In the genomic region with DNA sequence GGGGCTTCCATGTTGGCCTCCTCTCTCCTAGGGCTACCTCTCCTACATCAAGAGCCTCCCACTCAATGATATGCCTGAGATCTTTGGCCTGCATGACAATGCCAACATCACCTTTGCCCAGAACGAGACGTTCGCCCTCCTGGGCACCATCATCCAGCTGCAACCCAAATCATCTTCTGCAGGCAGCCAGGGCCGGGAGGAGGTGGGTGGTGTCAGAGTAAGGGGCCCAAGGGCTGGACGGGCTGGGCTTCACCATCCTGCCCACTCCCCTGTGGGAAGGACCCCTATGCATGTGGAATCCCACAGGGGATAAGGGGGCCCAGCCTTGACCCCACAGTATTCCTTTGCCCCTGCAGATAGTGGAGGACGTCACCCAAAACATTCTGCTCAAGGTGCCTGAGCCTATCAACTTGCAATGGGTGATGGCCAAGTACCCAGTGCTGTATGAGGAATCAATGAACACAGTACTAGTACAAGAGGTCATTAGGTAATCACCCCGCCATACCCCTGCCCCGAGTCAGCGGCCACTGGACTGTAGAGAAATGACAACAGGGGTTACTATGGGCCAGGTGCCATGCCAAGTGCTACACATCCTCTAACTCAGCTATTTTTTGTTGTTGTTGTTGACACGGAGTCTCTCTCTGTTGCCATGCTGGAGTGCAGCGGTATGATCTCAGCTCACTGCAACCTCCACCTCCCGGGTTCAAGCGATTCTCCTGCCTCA, we compare ENCODE assay signal across 15 cellular contexts. TPM values are rescaled to one million over a fixed set of nuclear protein-coding genes. Genes with fewer than 3 reads are reported as not detected.
"Had no signal": no experiment of that assay in that cellular context is flagged by ENCODE, and none has a peak within 500 bp of the region (broad histone marks: within the 10 kb centered on the region; RNA-seq: fewer than 3 reads in every experiment).

No MANE protein-coding gene starts in this region.

- H3K27me3 ChIP-seq: gastrocnemius medialis, heart left ventricle had no signal

- DNase-seq: activated CD4-positive, alpha-beta memory T cell treated with anti-CD3 and anti-CD28 coated beads, Interleukin-2, amount 10 ng/mL, durations not matched to agents 7 days and 5 days; activated CD4-positive, alpha-beta T cell treated with anti-CD3 and anti-CD28 coated beads for 4 hours; activated naive CD8-positive, alpha-beta T cell treated with anti-CD3 and anti-CD28 coated beads for 36 hours; activated T-cell treated with anti-CD3 and anti-CD28 coated beads, Interleukin-2, amount 50 U/mL, for 72 hours; anterior cingulate cortex; gastrocnemius medialis; occipital lobe; stimulated activated CD4-positive, alpha-beta T cell treated with anti-CD3 and anti-CD28 coated beads, Interleukin-2, amount 100 ng/mL, for 24 hours had no signal

- H3K4me3 ChIP-seq: gastrocnemius medialis, heart left ventricle, prostate gland, thoracic aorta had no signal

- ATAC-seq: activated T-cell treated with anti-CD3 and anti-CD28 coated beads, Interleukin-2, amount 50 U/mL, for 72 hours; gastrocnemius medialis; heart left ventricle; sciatic nerve; WTC11 had no signal

- FAIRE-seq: TTC549 had no signal

- H3K9me3 ChIP-seq: gastrocnemius medialis, heart left ventricle, prostate gland, thoracic aorta had no signal

- H3K4me1 ChIP-seq: gastrocnemius medialis, prostate gland had no signal

- H3K27ac ChIP-seq: epithelial cell of prostate, gastrocnemius medialis, heart left ventricle, prostate gland, thoracic aorta had no signal

RNA-seq across cellular contexts. Expression of a gene that starts 56.0 kb away (rescaled TPM):
- total RNA-seq: occipital lobe had no signal
